In genomic region chr19:47049307-47049700, GRCh38 we compare ENCODE assay signal across 9 cellular contexts. TPM values are rescaled to one million over a fixed set of nuclear protein-coding genes. Genes with fewer than 3 reads are reported as not detected.
DNase-seq lines count a peak whose midpoint lies in the region; ATAC-seq and TF ChIP-seq lines count a peak whose summit lies in the region.
"Had no signal": no experiment of that assay in that cellular context is flagged by ENCODE, and none has a peak within 500 bp of the region (broad histone marks: within the 10 kb centered on the region; RNA-seq: fewer than 3 reads in every experiment).

No MANE protein-coding gene starts in this region.

- peak overlapping the region; percentile 26 for H3K27ac ChIP-seq in A673 (ENCODE audit: low read depth, low read length, poor library complexity, severe bottlenecking)
- peak overlapping the region; percentile 67 for H3K27ac ChIP-seq in GM23338 (ENCODE audit: low read depth)
- H3K27ac ChIP-seq: pancreas had no signal

- peak overlapping the region; percentile 98 for H3K4me3 Mint-ChIP-seq in GM23338
- H3K4me3 Mint-ChIP-seq in activated naive CD8-positive, alpha-beta T cell = peak overlapping the region; percentile 93

- peaks cover 11% of the 10 kb centered on the region for H3K27me3 Mint-ChIP-seq in GM23338 (ENCODE audit: insufficient read depth, low read depth, poor library complexity)
- H3K27me3 Mint-ChIP-seq in activated naive CD8-positive, alpha-beta T cell = no peaks in the 10 kb centered on the region

- POLR2A ChIA-PET in A673 (lab: Charles Lee; ENCODE audit: low non-redundant PET) = no interaction called here

- H4K20me1 ChIP-seq in GM23338 (replicated peaks; ENCODE audit: insufficient read depth) = peaks cover 6% of the 10 kb centered on the region

- H3K36me3 Mint-ChIP-seq in GM23338 (ENCODE audit: low read depth) = peaks cover 7% of the 10 kb centered on the region
- H3K36me3 Mint-ChIP-seq in activated naive CD8-positive, alpha-beta T cell = no peaks in the 10 kb centered on the region

- H3K27ac Mint-ChIP-seq in GM23338 = peak overlapping the region; percentile 83
- H3K27ac Mint-ChIP-seq in activated naive CD8-positive, alpha-beta T cell = peak overlapping the region; percentile 89

- intact Hi-C loops in A673 (cut with micrococcal nuclease; ENCODE audit: unreplicated experiment) = no loop called here

- TF ChIP-seq CTCF in A673 (conservative IDR thresholded peaks at IDR 0.05; ENCODE audit: low read depth, low read length) (no peak), GM23338 (conservative IDR thresholded peaks at IDR 0.05; ENCODE audit: low read depth in 2 of 2) (no peak)

- H3K27me3 ChIP-seq in A673 (replicated peaks; ENCODE audit: insufficient read depth, low read depth, low read length, poor library complexity) (no peaks in the 10 kb centered on the region), GM23338 (ENCODE audit: insufficient read depth) (no peaks in the 10 kb centered on the region)
- H3K27me3 ChIP-seq: pancreas had no signal

- H3K9me3 ChIP-seq in A673 (ENCODE audit: low read depth, low read length, poor library complexity, severe bottlenecking) = no peaks in the 10 kb centered on the region
- H3K9me3 ChIP-seq: pancreas had no signal

- DNase-seq in A673 (ENCODE audit: low spot score) (peak; percentile 71), GM23338 (ENCODE audit: low spot score) (peak; percentile 87), iris pigment epithelial cell (ENCODE audit: low read depth) (peak; percentile 92), SIG-M5 (lab: John Stamatoyannopoulos, UW) (no peak), occipital lobe (lab: John Stamatoyannopoulos, UW) (no peak)
- DNase-seq in stimulated activated naive CD4-positive, alpha-beta T cell (lab: John Stamatoyannopoulos, UW) = no peak

- H3K36me3 ChIP-seq in A673 (ENCODE audit: insufficient read depth, low read length, poor library complexity, severe bottlenecking) = no peaks in the 10 kb centered on the region
- no peaks in the 10 kb centered on the region for H3K36me3 ChIP-seq in GM23338 (ENCODE audit: insufficient read depth)
- H3K36me3 ChIP-seq: pancreas had no signal

- H3K9me3 Mint-ChIP-seq in GM23338 = peaks cover 6% of the 10 kb centered on the region
- no peaks in the 10 kb centered on the region for H3K9me3 Mint-ChIP-seq in activated naive CD8-positive, alpha-beta T cell (ENCODE audit: low read depth)

- H3K4me1 Mint-ChIP-seq in GM23338 = peaks cover 8% of the 10 kb centered on the region
- H3K4me1 Mint-ChIP-seq in activated naive CD8-positive, alpha-beta T cell (ENCODE audit: low read depth) = peaks cover 12% of the 10 kb centered on the region

- no TSS peak for BruUV-seq in A673 (replicated peaks; lab: Mats Ljungman, UMichigan)

- no peaks in the 10 kb centered on the region for H3K9me2 ChIP-seq in GM23338 (ENCODE audit: insufficient read depth)

- H3K4me3 ChIP-seq in A673 (ENCODE audit: low read depth, low read length, poor library complexity, severe bottlenecking) = peak overlapping the region; percentile 94
- H3K4me3 ChIP-seq in GM23338 = 0 out of 2 replicates have a peak overlapping the region, but pooled peaks have one; percentile 6

- ATAC-seq in GM23338 (no peak), HG02610 (IDR thresholded peaks at IDR 0.05; ENCODE audit: unreplicated experiment) (no peak)

- peaks cover 9% of the 10 kb centered on the region for H3K4me1 ChIP-seq in A673 (ENCODE audit: insufficient read depth, low read length, poor library complexity, severe bottlenecking)
- H3K4me1 ChIP-seq in GM23338 (ENCODE audit: insufficient read depth) = peaks cover 17% of the 10 kb centered on the region
- H3K4me1 ChIP-seq: pancreas had no signal

- H3K79me2 ChIP-seq in GM23338 (replicated peaks; ENCODE audit: insufficient read depth) = peaks cover 10% of the 10 kb centered on the region

- H3F3A ChIP-seq in GM23338 (replicated peaks; ENCODE audit: low read depth) = 0 out of 2 replicates have a peak, but pooled peaks cover 6% of the 10 kb centered on the region

- H2AFZ ChIP-seq in GM23338 = no peak overlapping the region

- CTCF ChIA-PET in A673 (lab: Charles Lee) = no interaction called here

- H3K4me2 ChIP-seq in GM23338 = peak overlapping the region; percentile 63

TF ChIP-seq in GM23338, 12 proteins besides CTCF, POLR2A, EP300 and RAD21:
- no peak for TF ChIP-seq STAT1 (IDR thresholded peaks at IDR 0.05; ENCODE audit: unreplicated experiment)
- TF ChIP-seq ZNF462 (CRISPR knock-in tag; IDR thresholded peaks at IDR 0.05) = no peak

RNA-seq across cellular contexts. Expression of gene TMEM160, which starts 0.9 kb away (rescaled TPM):
- total RNA-seq in A673 (2021) (30.1 and 41.8 TPM in 2 replicates), occipital lobe (20.9 TPM)
- 53.0 and 60.4 TPM in 2 replicates for total RNA-seq in GM23338 (2014; rRNA removed; shearing (Covaris generic))
- polyA plus RNA-seq in GM23338 (2016; fragmentation: Nextera tagmentation; extraction: Ambion mirVana) = 251 and 255 TPM in 2 replicates

RNA-seq across cellular contexts. Expression of gene NPAS1, which starts 29.7 kb away (rescaled TPM):
- total RNA-seq in A673 (2021) = 2.1 and 2.4 TPM in 2 replicates
- total RNA-seq in GM23338 (2014; rRNA removed; shearing (Covaris generic)) = 5.0 and 5.6 TPM in 2 replicates
- 9.7 and 9.8 TPM in 2 replicates for polyA plus RNA-seq in GM23338 (2016; fragmentation: Nextera tagmentation; extraction: Ambion mirVana)
- total RNA-seq in occipital lobe = 5.8 TPM

Comparison
In these comparisons a context has a peak if more than half of its experiments do, and no peak if none do; other contexts are left out.
1. DNase-seq: peak in A673 (single experiment), GM23338 (single experiment) and iris pigment epithelial cell (single experiment); none in SIG-M5 (single experiment), stimulated activated naive CD4-positive, alpha-beta T cell (0 of 6) and occipital lobe (single experiment).